9 cellular contexts compared by ENCODE assay signal in genomic region chr20:51528263-51529026, GRCh38. TPM values are rescaled to one million over a fixed set of nuclear protein-coding genes. Genes with fewer than 3 reads are reported as not detected.
DNase-seq lines count a peak whose midpoint lies in the region; ATAC-seq lines count a peak whose summit lies in the region.
"Had no signal": no experiment of that assay in that cellular context is flagged by ENCODE, and none has a peak within 500 bp of the region (broad histone marks: within the 10 kb centered on the region; RNA-seq: fewer than 3 reads in every experiment).

No MANE protein-coding gene starts in this region.

- H3K4me1 Mint-ChIP-seq in effector memory CD8-positive, alpha-beta T cell (ENCODE audit: low read depth in 2 of 2), result peaks cover 78 to 93% of the 10 kb centered on the region in 2 donors

- ATAC-seq in GM19463 (IDR thresholded peaks at IDR 0.05; ENCODE audit: unreplicated experiment), result peak; percentile 25
- ATAC-seq in effector memory CD8-positive, alpha-beta T cell (replicated peaks), result peak; percentile 24
- ATAC-seq: psoas muscle had no signal

- peaks cover 71% of the 10 kb centered on the region for H3K36me3 Mint-ChIP-seq in effector memory CD8-positive, alpha-beta T cell (ENCODE audit: insufficient read depth)

- DNase-seq in activated CD4-positive, alpha-beta T cell treated with anti-CD3 and anti-CD28 coated beads for 48 hours, result peak; percentile 79
- peak in 1 of 3 experiments; percentile 32 for DNase-seq in effector memory CD8-positive, alpha-beta T cell
- peak; percentile 77 for DNase-seq in stimulated activated CD8-positive, alpha-beta memory T cell treated with anti-CD3 and anti-CD28 coated beads, Interleukin-4, amount 100 ng/mL, for 48 hours
- no peak for DNase-seq in G401 (ENCODE audit: low spot score)
- no peak for DNase-seq in germinal center (ENCODE audit: low spot score)
- no peak for DNase-seq in COLO829 (ENCODE audit: low spot score)
- DNase-seq in DMS114 treated with DMSO at 0.1 percent for 48 hours (lab: John Stamatoyannopoulos, UW; ENCODE audit: unreplicated experiment), result no peak
- DNase-seq: psoas muscle had no signal

- in situ Hi-C loops in G401 (cut with HindIII; ENCODE audit: low sequenced_read_pairs), result no loop called here

- H3K4me3 Mint-ChIP-seq in effector memory CD8-positive, alpha-beta T cell, result peak overlapping the region; percentile 61 to 82

- H3K9me3 Mint-ChIP-seq in effector memory CD8-positive, alpha-beta T cell, result no peaks in the 10 kb centered on the region

- peak overlapping the region; percentile 98 to 99 for H3K27ac Mint-ChIP-seq in effector memory CD8-positive, alpha-beta T cell

- H3K27me3 Mint-ChIP-seq in effector memory CD8-positive, alpha-beta T cell, result no peaks in the 10 kb centered on the region

RNA-seq across cellular contexts. Expression of gene NFATC2, which starts 14.1 kb away (rescaled TPM):
- 0.12 and 0.95 TPM in 2 replicates for total RNA-seq in G401 (2014; rRNA removed; shearing (Covaris generic))

Comparison
In these comparisons a context has a peak if more than half of its experiments do, and no peak if none do; other contexts are left out.
1. DNase-seq: peak in activated CD4-positive, alpha-beta T cell treated with anti-CD3 and anti-CD28 coated beads for 48 hours (single experiment) and stimulated activated CD8-positive, alpha-beta memory T cell treated with anti-CD3 and anti-CD28 coated beads, Interleukin-4, amount 100 ng/mL, for 48 hours (single experiment); none in G401 (single experiment), germinal center (single experiment), COLO829 (single experiment) and DMS114 treated with DMSO at 0.1 percent for 48 hours (single experiment).